Comparison of ENCODE assay signal across 13 cellular contexts in the genomic region with DNA sequence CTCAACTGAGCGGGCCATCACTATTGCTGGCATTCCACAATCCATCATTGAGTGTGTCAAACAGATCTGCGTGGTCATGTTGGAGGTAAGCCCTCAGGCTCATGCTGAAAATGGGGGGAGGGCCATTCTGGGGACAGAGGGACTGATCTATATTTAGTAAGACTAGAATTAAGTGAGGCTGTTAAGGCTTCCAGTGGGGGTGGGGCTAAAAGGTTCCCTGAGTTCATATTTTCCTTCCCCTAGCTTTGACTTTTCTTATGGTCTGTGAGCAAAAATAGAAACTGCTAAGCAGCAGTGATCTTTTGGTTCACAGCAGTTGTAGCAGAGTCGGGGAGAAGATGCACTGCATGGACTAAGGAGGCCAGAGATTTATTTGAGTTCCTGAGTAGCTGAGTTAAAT. TPM values are rescaled to one million over a fixed set of nuclear protein-coding genes. Genes with fewer than 3 reads are reported as not detected.
A peak's percentile ranks its signal among the peaks of the same experiment; 100 is the strongest.
DNase-seq lines count a peak whose midpoint lies in the region; ATAC-seq and TF ChIP-seq lines count a peak whose summit lies in the region.
"Had no signal": no experiment of that assay in that cellular context is flagged by ENCODE, and none has a peak within 500 bp of the region (broad histone marks: within the 10 kb centered on the region; RNA-seq: fewer than 3 reads in every experiment).

No MANE protein-coding gene starts in this region.

- H3K4me1 Mint-ChIP-seq in activated CD8-positive, alpha-beta memory T cell treated with anti-CD3 and anti-CD28 coated beads, Interleukin-2, amount 10 ng/mL, durations not matched to agents 7 days and 5 days = peaks cover 37% of the 10 kb centered on the region

- H3K27me3 Mint-ChIP-seq in activated CD8-positive, alpha-beta memory T cell treated with anti-CD3 and anti-CD28 coated beads, Interleukin-2, amount 10 ng/mL, durations not matched to agents 7 days and 5 days = no peaks in the 10 kb centered on the region
- H3K27me3 Mint-ChIP-seq: dendritic cell treated with granulocyte-macrophage colony-stimulating factor and Interleukin-4, amounts not matched to agents 40 ng/mL and 50 ng/mL, for 4 days had no signal

- H3K4me3 ChIP-seq in esophagus muscularis mucosa = no peak overlapping the region
- H3K4me3 ChIP-seq in trophoblast cell (ENCODE audit: low read depth, low read length) = no peak overlapping the region

- H3K9me3 Mint-ChIP-seq in activated CD8-positive, alpha-beta memory T cell treated with anti-CD3 and anti-CD28 coated beads, Interleukin-2, amount 10 ng/mL, durations not matched to agents 7 days and 5 days (ENCODE audit: low read depth) = no peaks in the 10 kb centered on the region
- H3K9me3 Mint-ChIP-seq: dendritic cell treated with granulocyte-macrophage colony-stimulating factor and Interleukin-4, amounts not matched to agents 40 ng/mL and 50 ng/mL, for 4 days had no signal

- H3K4me1 ChIP-seq in esophagus muscularis mucosa (peaks cover 42 to 67% (median 57%) of the 10 kb centered on the region in 4 donors), trophoblast cell (ENCODE audit: control insufficient read depth in 1 of 2, insufficient read depth in 2 of 2, low read length in 2 of 2) (no peaks in the 10 kb centered on the region)

- H3K9ac ChIP-seq in trophoblast cell (ENCODE audit: low read length) = no peak overlapping the region

- 47% methylated on average over 3 of the region's 3 CpGs for WGBS in esophagus muscularis mucosa
- WGBS in trophoblast cell (ENCODE audit: extremely low coverage, insufficient coverage, insufficient read length) = no CpG with 5 or more reads among the region's 3 CpGs

- H3K79me1 ChIP-seq in trophoblast cell (ENCODE audit: low read length) = no peaks in the 10 kb centered on the region

- H3K9me3 ChIP-seq in esophagus muscularis mucosa (no peaks in the 10 kb centered on the region), trophoblast cell (ENCODE audit: insufficient read depth, low read depth, low read length) (no peaks in the 10 kb centered on the region)

- H3K36me3 ChIP-seq in esophagus muscularis mucosa = peaks cover 94 to 100% (median 100%) of the 10 kb centered on the region in 4 donors
- peaks cover 52 to 81% of the 10 kb centered on the region in 2 experiments for H3K36me3 ChIP-seq in trophoblast cell (ENCODE audit: control insufficient read depth in 1 of 2, insufficient read depth in 2 of 2, low read length in 2 of 2)

- no peak overlapping the region for H2BK5ac ChIP-seq in trophoblast cell (ENCODE audit: low read depth, low read length, poor library complexity)

- H2BK120ac ChIP-seq in trophoblast cell (ENCODE audit: insufficient read depth, low read length, poor library complexity) = no peak overlapping the region

- TF ChIP-seq POLR2A in esophagus muscularis mucosa (IDR thresholded peaks at IDR 0.05; ENCODE audit: low read depth) = no peak
- TF ChIP-seq POLR2A in erythroblast (IDR thresholded peaks at IDR 0.05; ENCODE audit: low read length) = no peak

- no peak overlapping the region for H4K8ac ChIP-seq in trophoblast cell (ENCODE audit: low read depth, low read length)

- peak overlapping the region; percentile 45 for H3K27ac Mint-ChIP-seq in activated CD8-positive, alpha-beta memory T cell treated with anti-CD3 and anti-CD28 coated beads, Interleukin-2, amount 10 ng/mL, durations not matched to agents 7 days and 5 days
- H3K27ac Mint-ChIP-seq: dendritic cell treated with granulocyte-macrophage colony-stimulating factor and Interleukin-4, amounts not matched to agents 40 ng/mL and 50 ng/mL, for 4 days had no signal

- no peak overlapping the region for H3K23ac ChIP-seq in trophoblast cell (ENCODE audit: low read length)

- H3K79me2 ChIP-seq in trophoblast cell (ENCODE audit: control insufficient read depth, insufficient read depth, low read length, poor library complexity) = peaks cover 2% of the 10 kb centered on the region

- no peak for TF ChIP-seq EP300 in esophagus muscularis mucosa (IDR thresholded peaks at IDR 0.05)

- H3K4ac ChIP-seq in trophoblast cell (ENCODE audit: low read depth, low read length) = peak overlapping the region; percentile 4

- TF ChIP-seq CTCF in VCaP (conservative IDR thresholded peaks at IDR 0.05) = no peak
- no peak for TF ChIP-seq CTCF in esophagus muscularis mucosa (IDR thresholded peaks at IDR 0.05)

- no peak overlapping the region for H4K91ac ChIP-seq in trophoblast cell (ENCODE audit: low read depth, low read length)

- H2AK5ac ChIP-seq in trophoblast cell (ENCODE audit: low read length) = no peak overlapping the region

- DNase-seq in activated CD8-positive, alpha-beta memory T cell treated with anti-CD3 and anti-CD28 coated beads, Interleukin-2, amount 10 ng/mL, durations not matched to agents 7 days and 5 days = no peak
- DNase-seq in activated CD8-positive, alpha-beta memory T cell treated with anti-CD3 and anti-CD28 coated beads, Interleukin-2, amount 50 U/mL, for 48 hours = no peak
- DNase-seq in esophagus muscularis mucosa (ENCODE audit: extremely low spot score) = no peak
- no peak for DNase-seq in trophoblast cell
- DNase-seq in activated CD4-positive, alpha-beta T cell treated with anti-CD3 and anti-CD28 coated beads, Interleukin-2, amount 50 U/mL, for 1 hour = no peak
- no peak for DNase-seq in SKM-1 (lab: John Stamatoyannopoulos, UW; ENCODE audit: unreplicated experiment)
- DNase-seq in erythroblast (lab: John Stamatoyannopoulos, UW) = no peak
- DNase-seq: GDM1, GOT3, substantia nigra had no signal

- 0 out of 2 replicates have a peak overlapping the region, but pooled peaks have one; percentile 0 for H3K27ac ChIP-seq in VCaP
- peak overlapping the region in 3 of 4 donors; percentile 17 to 59 (median 56) for H3K27ac ChIP-seq in esophagus muscularis mucosa (replicated peaks in 1 of 4)
- H3K27ac ChIP-seq in trophoblast cell (ENCODE audit: low read depth, low read length) = no peak overlapping the region

- H3K27me3 ChIP-seq in esophagus muscularis mucosa (no peaks in the 10 kb centered on the region), trophoblast cell (ENCODE audit: insufficient read depth, low read length) (no peaks in the 10 kb centered on the region)

- H3K4me3 Mint-ChIP-seq in activated CD8-positive, alpha-beta memory T cell treated with anti-CD3 and anti-CD28 coated beads, Interleukin-2, amount 10 ng/mL, durations not matched to agents 7 days and 5 days = no peak overlapping the region
- H3K4me3 Mint-ChIP-seq: dendritic cell treated with granulocyte-macrophage colony-stimulating factor and Interleukin-4, amounts not matched to agents 40 ng/mL and 50 ng/mL, for 4 days had no signal

- no peak for ATAC-seq in activated CD8-positive, alpha-beta memory T cell treated with anti-CD3 and anti-CD28 coated beads, Interleukin-2, amount 10 ng/mL, durations not matched to agents 7 days and 5 days

- intact Hi-C loops in esophagus muscularis mucosa (cut with DNase I) = no loop called here

- CTCF ChIA-PET in activated CD8-positive, alpha-beta memory T cell treated with anti-CD3 and anti-CD28 coated beads, Interleukin-2, amount 10 ng/mL, durations not matched to agents 7 days and 5 days (lab: Charles Lee) = no interaction called here

- peaks cover 78% of the 10 kb centered on the region for H3K36me3 Mint-ChIP-seq in activated CD8-positive, alpha-beta memory T cell treated with anti-CD3 and anti-CD28 coated beads, Interleukin-2, amount 10 ng/mL, durations not matched to agents 7 days and 5 days

- no peak overlapping the region for H3K4me2 ChIP-seq in trophoblast cell (ENCODE audit: low read length)

- H4K12ac ChIP-seq in trophoblast cell (ENCODE audit: low read depth, low read length) = no peak overlapping the region

- no peak overlapping the region for H3K14ac ChIP-seq in trophoblast cell (ENCODE audit: low read length)

- H3K18ac ChIP-seq in trophoblast cell (ENCODE audit: low read length) = peak overlapping the region; percentile 9

- H2AFZ ChIP-seq in trophoblast cell (ENCODE audit: insufficient read depth, low read length, poor library complexity) = no peak overlapping the region

- no peak overlapping the region for H2BK12ac ChIP-seq in trophoblast cell (ENCODE audit: low read length)

RNA-seq across cellular contexts. Expression of a gene that starts 9.2 kb away (rescaled TPM):
- total RNA-seq in activated CD8-positive, alpha-beta memory T cell treated with anti-CD3 and anti-CD28 coated beads, Interleukin-2, amount 10 ng/mL, durations not matched to agents 7 days and 5 days = 100 to 1,000 TPM; 721 to 867 TPM
- total RNA-seq in esophagus muscularis mucosa = 100 to 1,000 TPM; 275 to 374 (median 365) TPM
- 585 and 609 TPM in 2 replicates for polyA plus RNA-seq in trophoblast cell (2013)

RNA-seq across cellular contexts. Expression of a gene that starts 19.5 kb away (rescaled TPM):
- 100 to 1,000 TPM; 235 to 244 TPM for total RNA-seq in activated CD8-positive, alpha-beta memory T cell treated with anti-CD3 and anti-CD28 coated beads, Interleukin-2, amount 10 ng/mL, durations not matched to agents 7 days and 5 days
- 10 to 100 TPM; 47.8 to 77.6 (median 65.3) TPM for total RNA-seq in esophagus muscularis mucosa
- polyA plus RNA-seq in trophoblast cell (2013) = 229 and 234 TPM in 2 replicates

RNA-seq across cellular contexts. Expression of a gene that starts 37.4 kb away (rescaled TPM):
- not detected for total RNA-seq in activated CD8-positive, alpha-beta memory T cell treated with anti-CD3 and anti-CD28 coated beads, Interleukin-2, amount 10 ng/mL, durations not matched to agents 7 days and 5 days
- total RNA-seq in esophagus muscularis mucosa = under 1 TPM in 2 of 4 donors, not detected in 2; 0.33 to 0.92 TPM
- polyA plus RNA-seq in trophoblast cell (2013) = 0.82 and 0.89 TPM in 2 replicates
- total RNA-seq: M059J had no signal

RNA-seq across cellular contexts. Expression of a gene that starts 38.2 kb away (rescaled TPM):
- total RNA-seq in activated CD8-positive, alpha-beta memory T cell treated with anti-CD3 and anti-CD28 coated beads, Interleukin-2, amount 10 ng/mL, durations not matched to agents 7 days and 5 days = 10 to 100 TPM; 19.1 to 19.3 TPM
- total RNA-seq in esophagus muscularis mucosa = 10 to 100 TPM; 12.6 to 20.1 (median 18.9) TPM
- polyA plus RNA-seq in trophoblast cell (2013) = 5.5 and 5.8 TPM in 2 replicates

RNA-seq across cellular contexts. Expression of a gene that starts 40.0 kb away (rescaled TPM):
- total RNA-seq in activated CD8-positive, alpha-beta memory T cell treated with anti-CD3 and anti-CD28 coated beads, Interleukin-2, amount 10 ng/mL, durations not matched to agents 7 days and 5 days = 10 to 100 TPM; 29.7 to 38.7 TPM
- 10 to 100 TPM; 12.7 to 16.6 (median 12.9) TPM for total RNA-seq in esophagus muscularis mucosa
- 27.8 and 29.3 TPM in 2 replicates for polyA plus RNA-seq in trophoblast cell (2013)
